Comparison of ENCODE assay signal across 8 cellular contexts in genomic region chr12:62601765-62602444, GRCh38.
A peak's percentile ranks its signal among the peaks of the same experiment; 100 is the strongest.
DNase-seq lines count a peak whose midpoint lies in the region; ATAC-seq and TF ChIP-seq lines count a peak whose summit lies in the region.

No MANE protein-coding gene starts in this region.

- H3K27ac ChIP-seq in PC-3 (ENCODE audit: low read length) (peak overlapping the region; percentile 99), esophagus muscularis mucosa (replicated peaks in 1 of 4) (peak overlapping the region; percentile 97 to 100 (median 100))

- H4K20me1 ChIP-seq in PC-3 (ENCODE audit: low read length), result peaks cover 22% of the 10 kb centered on the region; the same call in 1 of the 2 replicates

- H3K9me3 ChIP-seq in PC-3 (ENCODE audit: low read length) (no peaks in the 10 kb centered on the region), esophagus muscularis mucosa (no peaks in the 10 kb centered on the region)

- TF ChIP-seq EP300 in esophagus muscularis mucosa (IDR thresholded peaks at IDR 0.05), result no peak

- H3K4me1 ChIP-seq in PC-3 (ENCODE audit: insufficient read depth, low read length), result peaks cover 42% of the 10 kb centered on the region
- peaks cover 15 to 31% (median 27%) of the 10 kb centered on the region in 4 donors for H3K4me1 ChIP-seq in esophagus muscularis mucosa

- peaks cover 54% of the 10 kb centered on the region for H3K79me2 ChIP-seq in PC-3 (ENCODE audit: low read length)

- H3K9ac ChIP-seq in PC-3 (ENCODE audit: low read length), result peak overlapping the region; percentile 100

- CTCF ChIA-PET in PC-3 (lab: Charles Lee), result interaction anchor here (0.5 kb wide), 1 partner anchor 190 kb away, joined by 3 read pairs; no protein-coding TSS in a partner anchor

- BruUV-seq in PC-3 (replicated peaks; lab: Mats Ljungman, UMichigan), result no TSS peak

- ATAC-seq in PC-3, result no peak
- ATAC-seq in HG03135 (IDR thresholded peaks at IDR 0.05; ENCODE audit: unreplicated experiment), result no peak

- TF ChIP-seq CTCF in GM12875 (IDR thresholded peaks at IDR 0.05; ENCODE audit: borderline replicate concordance, insufficient read depth, low read depth, low read length), result no peak
- no peak for TF ChIP-seq CTCF in PC-3 (conservative IDR thresholded peaks at IDR 0.05; ENCODE audit: low read depth, low read length)
- TF ChIP-seq CTCF in esophagus muscularis mucosa (IDR thresholded peaks at IDR 0.05), result no peak
- no peak for TF ChIP-seq CTCF in retinal pigment epithelial cell (conservative IDR thresholded peaks at IDR 0.05; ENCODE audit: low read depth, low read length)

- no peaks in the 10 kb centered on the region for H3K9me2 ChIP-seq in PC-3 (replicated peaks; ENCODE audit: low read length)

- peak overlapping the region; percentile 85 for H3K4me3 ChIP-seq in GM12875 (ENCODE audit: low read depth, low read length)
- H3K4me3 ChIP-seq in PC-3 (ENCODE audit: low read length), result peak overlapping the region; percentile 92
- H3K4me3 ChIP-seq in esophagus muscularis mucosa, result peak overlapping the region; percentile 73 to 94 (median 88)
- H3K4me3 ChIP-seq in retinal pigment epithelial cell (ENCODE audit: low read length), result peak overlapping the region; percentile 62

- H3K4me2 ChIP-seq in PC-3 (ENCODE audit: low read length), result peak overlapping the region; percentile 88

- intact Hi-C loops in PC-3 (cut with micrococcal nuclease), result loop anchor here (1.0 to 5.0 kb wide), 4 partner anchors 60 to 330 kb away; no protein-coding TSS in a partner anchor
- intact Hi-C loops in esophagus muscularis mucosa (cut with DNase I), result loop anchor here (2.0 to 10.0 kb wide), 3 partner anchors 31 to 137 kb away; partner anchors contain the start of gene MON2

- no peak for TF ChIP-seq POLR2A in esophagus muscularis mucosa (IDR thresholded peaks at IDR 0.05; ENCODE audit: low read depth)

- DNase-seq in PC-3 (no peak), esophagus muscularis mucosa (ENCODE audit: extremely low spot score) (no peak), retinal pigment epithelial cell (ENCODE audit: low read depth) (no peak), ecto neural progenitor cell (ENCODE audit: low spot score) (no peak), NCI-H2107 treated with DMSO at 0.1 percent for 48 hours (lab: John Stamatoyannopoulos, UW; ENCODE audit: unreplicated experiment) (no peak), cerebellum (ENCODE audit: low spot score) (no peak)

- no peaks in the 10 kb centered on the region for H3K27me3 ChIP-seq in PC-3 (ENCODE audit: low read length)
- H3K27me3 ChIP-seq in esophagus muscularis mucosa, result peaks cover 0 to 6% (median 0%) of the 10 kb centered on the region in 4 donors

- H3F3A ChIP-seq in PC-3 (ENCODE audit: low read length, unreplicated experiment), result no peaks in the 10 kb centered on the region

- WGBS in esophagus muscularis mucosa, result 11% methylated on average over 10 of the region's 10 CpGs

- no peaks in the 10 kb centered on the region for H3K36me3 ChIP-seq in PC-3 (ENCODE audit: low read depth, low read length)
- H3K36me3 ChIP-seq in esophagus muscularis mucosa, result no peaks in the 10 kb centered on the region

- POLR2A ChIA-PET in PC-3 (lab: Charles Lee; ENCODE audit: unreplicated experiment), result interaction anchor here (0.5 to 0.6 kb wide), 2 partner anchors 198 to 930 kb away, joined by 3 to 4 read pairs; no protein-coding TSS in a partner anchor

- peak overlapping the region; percentile 95 for H2AFZ ChIP-seq in PC-3 (ENCODE audit: low read length)
